10 cellular contexts compared by ENCODE assay signal in genomic region chr1:53787655-53788054, GRCh38. TPM values are rescaled to one million over a fixed set of nuclear protein-coding genes. Genes with fewer than 3 reads are reported as not detected.
"Had no signal": no experiment of that assay in that cellular context is flagged by ENCODE, and none has a peak within 500 bp of the region (broad histone marks: within the 10 kb centered on the region; RNA-seq: fewer than 3 reads in every experiment).

No MANE protein-coding gene starts in this region.

- H3K27ac ChIP-seq: GM23248, HL-60, KMS-11 had no signal

- H3K4me3 ChIP-seq: GM23248 had no signal

- DNase-seq: GM23248, GOT3, H9, HCEC 1CT, HFFc6, KBM-7 had no signal

- H3K4me2 ChIP-seq: KMS-11 had no signal

- FAIRE-seq: H54 had no signal

- H3K9ac ChIP-seq: GM23248, KMS-11 had no signal

- H2AFZ ChIP-seq: GM23248 had no signal

RNA-seq across cellular contexts. Expression of gene GLIS1, which starts 48.7 kb away (rescaled TPM):
- polyA plus RNA-seq: IgD-negative memory B cell had no signal
